In the genomic region with DNA sequence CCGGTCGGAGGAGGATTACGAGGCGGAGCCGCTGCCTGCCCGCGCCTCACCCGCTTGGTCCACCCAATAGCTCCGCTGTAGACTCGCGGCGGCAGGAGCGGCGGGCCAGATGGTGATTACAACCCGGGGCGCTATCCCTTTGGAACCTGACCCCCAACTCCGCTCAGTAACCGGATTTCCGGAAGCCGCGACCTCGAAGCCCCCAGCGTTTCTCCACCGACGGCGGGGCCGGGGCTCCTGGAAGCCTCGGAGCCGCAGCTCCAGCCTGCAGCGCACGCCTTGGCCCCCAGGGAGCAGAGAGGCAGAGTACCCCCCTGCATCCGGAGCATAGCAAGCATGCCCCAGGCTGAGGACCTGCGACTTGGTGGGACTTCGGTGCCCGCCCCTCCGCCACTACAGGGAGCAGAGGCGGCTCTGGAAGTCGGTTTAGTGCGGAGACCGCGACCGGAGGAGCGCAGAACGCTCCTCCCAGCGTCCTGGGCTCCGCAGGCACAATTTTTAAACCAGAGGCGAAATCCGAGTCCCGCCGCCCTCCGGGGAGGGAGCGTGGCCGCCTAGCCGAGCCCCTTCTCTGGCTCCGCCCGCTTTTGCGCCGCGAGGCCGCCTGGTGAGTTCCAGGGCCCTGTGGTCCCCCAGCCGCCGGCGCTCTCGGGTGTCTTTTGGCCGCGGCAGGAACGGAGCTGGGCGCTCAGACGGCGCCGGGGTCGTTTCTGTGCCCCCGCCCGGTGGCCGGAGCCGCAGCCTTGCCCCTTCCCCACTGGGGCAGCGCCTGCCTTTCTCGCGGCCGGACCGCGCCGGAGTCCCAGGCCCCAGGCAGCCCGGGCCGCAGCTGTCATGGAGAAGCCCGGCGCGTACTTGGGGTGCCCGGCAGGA, we compare ENCODE assay signal across 8 cellular contexts.
DNase-seq lines count a peak whose midpoint lies in the region; ATAC-seq and TF ChIP-seq lines count a peak whose summit lies in the region.

No MANE protein-coding gene starts in this region.

- peaks cover 77% of the 10 kb centered on the region for H3K27me3 Mint-ChIP-seq in central memory CD8-positive, alpha-beta T cell

- no peaks in the 10 kb centered on the region for H3K9me3 Mint-ChIP-seq in central memory CD8-positive, alpha-beta T cell

- peak overlapping the region; percentile 84 for H3K4me3 Mint-ChIP-seq in central memory CD8-positive, alpha-beta T cell

- no peak for TF ChIP-seq CTCF in GM13976 (IDR thresholded peaks at IDR 0.05; ENCODE audit: borderline replicate concordance, control extremely low read depth, extremely low read depth, insufficient read depth, missing control alignments)

- peak; percentile 56 for DNase-seq in GM13976 (ENCODE audit: low spot score)
- DNase-seq in central memory CD8-positive, alpha-beta T cell (ENCODE audit: low spot score in 2 of 2): no peak
- peak; percentile 77 for DNase-seq in left kidney (ENCODE audit: low read depth, low spot score)
- peak in 4 of 6 experiments; percentile 14 to 32 (median 22) for DNase-seq in stimulated activated naive CD4-positive, alpha-beta T cell (lab: John Stamatoyannopoulos, UW)
- DNase-seq in pons (ENCODE audit: low spot score): no peak

- H3K27ac Mint-ChIP-seq in central memory CD8-positive, alpha-beta T cell (ENCODE audit: low read depth): no peak overlapping the region

- ATAC-seq in SK-N-SH treated with all-trans-retinoic acid at 6 μM for 48 hours: peak; percentile 46
- ATAC-seq in central memory CD8-positive, alpha-beta T cell (replicated peaks; ENCODE audit: extremely low read depth, poor library complexity, severe bottlenecking): peak; percentile 43
- no peak for ATAC-seq in GM21515 (IDR thresholded peaks at IDR 0.05; ENCODE audit: unreplicated experiment)
- ATAC-seq in GM21423 (IDR thresholded peaks at IDR 0.05; ENCODE audit: unreplicated experiment): no peak

- peaks cover 6% of the 10 kb centered on the region for H3K4me1 Mint-ChIP-seq in central memory CD8-positive, alpha-beta T cell

- H3K36me3 Mint-ChIP-seq in central memory CD8-positive, alpha-beta T cell (ENCODE audit: insufficient read depth): no peaks in the 10 kb centered on the region

- in situ Hi-C loops in GM13976 (cut with MboI; ENCODE audit: low sequenced_read_pairs, unreplicated experiment): no loop called here

TF ChIP-seq in SK-N-SH treated with all-trans-retinoic acid at 6 μM for 48 hours, 23 proteins besides CTCF, POLR2A, EP300 and RAD21:
- TF ChIP-seq, protein P1, sequence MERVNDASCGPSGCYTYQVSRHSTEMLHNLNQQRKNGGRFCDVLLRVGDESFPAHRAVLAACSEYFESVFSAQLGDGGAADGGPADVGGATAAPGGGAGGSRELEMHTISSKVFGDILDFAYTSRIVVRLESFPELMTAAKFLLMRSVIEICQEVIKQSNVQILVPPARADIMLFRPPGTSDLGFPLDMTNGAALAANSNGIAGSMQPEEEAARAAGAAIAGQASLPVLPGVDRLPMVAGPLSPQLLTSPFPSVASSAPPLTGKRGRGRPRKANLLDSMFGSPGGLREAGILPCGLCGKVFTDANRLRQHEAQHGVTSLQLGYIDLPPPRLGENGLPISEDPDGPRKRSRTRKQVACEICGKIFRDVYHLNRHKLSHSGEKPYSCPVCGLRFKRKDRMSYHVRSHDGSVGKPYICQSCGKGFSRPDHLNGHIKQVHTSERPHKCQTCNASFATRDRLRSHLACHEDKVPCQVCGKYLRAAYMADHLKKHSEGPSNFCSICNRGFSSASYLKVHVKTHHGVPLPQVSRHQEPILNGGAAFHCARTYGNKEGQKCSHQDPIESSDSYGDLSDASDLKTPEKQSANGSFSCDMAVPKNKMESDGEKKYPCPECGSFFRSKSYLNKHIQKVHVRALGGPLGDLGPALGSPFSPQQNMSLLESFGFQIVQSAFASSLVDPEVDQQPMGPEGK (CRISPR knock-in tag; IDR thresholded peaks at IDR 0.05; ENCODE audit: borderline replicate concordance): no peak
- TF ChIP-seq CREB5 (CRISPR knock-in tag; IDR thresholded peaks at IDR 0.05; ENCODE audit: low read depth) (no peak), GLIS3 (CRISPR knock-in tag; IDR thresholded peaks at IDR 0.05) (no peak), ZNF8 (CRISPR knock-in tag; IDR thresholded peaks at IDR 0.05) (no peak), ARNTL (CRISPR knock-in tag; IDR thresholded peaks at IDR 0.05; ENCODE audit: borderline replicate concordance, low read depth) (no peak), ZFP3 (CRISPR knock-in tag; IDR thresholded peaks at IDR 0.05) (no peak), ZNF565 (CRISPR knock-in tag; conservative IDR thresholded peaks at IDR 0.05; ENCODE audit: low read depth) (no peak), BACH2 (CRISPR knock-in tag; IDR thresholded peaks at IDR 0.05; ENCODE audit: borderline replicate concordance) (no peak), OSR1 (CRISPR knock-in tag; IDR thresholded peaks at IDR 0.05) (no peak), ESRRG (CRISPR knock-in tag; IDR thresholded peaks at IDR 0.05) (no peak), TSHZ2 (CRISPR knock-in tag; IDR thresholded peaks at IDR 0.05) (no peak), ZNF70 (CRISPR knock-in tag; IDR thresholded peaks at IDR 0.05) (no peak)
- TF ChIP-seq, protein P2, sequence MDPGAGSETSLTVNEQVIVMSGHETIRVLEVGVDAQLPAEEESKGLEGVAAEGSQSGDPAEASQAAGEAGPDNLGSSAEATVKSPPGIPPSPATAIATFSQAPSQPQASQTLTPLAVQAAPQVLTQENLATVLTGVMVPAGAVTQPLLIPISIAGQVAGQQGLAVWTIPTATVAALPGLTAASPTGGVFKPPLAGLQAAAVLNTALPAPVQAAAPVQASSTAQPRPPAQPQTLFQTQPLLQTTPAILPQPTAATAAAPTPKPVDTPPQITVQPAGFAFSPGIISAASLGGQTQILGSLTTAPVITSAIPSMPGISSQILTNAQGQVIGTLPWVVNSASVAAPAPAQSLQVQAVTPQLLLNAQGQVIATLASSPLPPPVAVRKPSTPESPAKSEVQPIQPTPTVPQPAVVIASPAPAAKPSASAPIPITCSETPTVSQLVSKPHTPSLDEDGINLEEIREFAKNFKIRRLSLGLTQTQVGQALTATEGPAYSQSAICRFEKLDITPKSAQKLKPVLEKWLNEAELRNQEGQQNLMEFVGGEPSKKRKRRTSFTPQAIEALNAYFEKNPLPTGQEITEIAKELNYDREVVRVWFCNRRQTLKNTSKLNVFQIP (CRISPR knock-in tag; IDR thresholded peaks at IDR 0.05; ENCODE audit: borderline replicate concordance, low read depth): no peak

Comparison
In these comparisons a context has a peak if more than half of its experiments do, and no peak if none do; other contexts are left out.
1. DNase-seq: peak in GM13976 (single experiment), left kidney (single experiment) and stimulated activated naive CD4-positive, alpha-beta T cell (4 of 6); none in central memory CD8-positive, alpha-beta T cell (0 of 2) and pons (single experiment).
2. ATAC-seq: peak in SK-N-SH treated with all-trans-retinoic acid at 6 μM for 48 hours (single experiment) and central memory CD8-positive, alpha-beta T cell (single experiment); none in GM21515 (single experiment) and GM21423 (single experiment).